In genomic region chr3:192516850-192517249, GRCh38 we compare ENCODE assay signal across 21 cellular contexts.
"Had no signal": no experiment of that assay in that cellular context is flagged by ENCODE, and none has a peak within 500 bp of the region (broad histone marks: within the 10 kb centered on the region; RNA-seq: fewer than 3 reads in every experiment).

No MANE protein-coding gene starts in this region.

- DNase-seq: activated CD4-positive, alpha-beta memory T cell treated with anti-CD3 and anti-CD28 coated beads, Interleukin-2, amount 10 ng/mL, durations not matched to agents 7 days and 5 days; activated CD4-positive, alpha-beta T cell treated with anti-CD3 and anti-CD28 coated beads for 36 hours; activated CD4-positive, alpha-beta T cell treated with anti-CD3 and anti-CD28 coated beads, Interleukin-2, amount 50 U/mL, for 1 hour; activated gamma-delta T cell treated with Interleukin-2 at 50 U/mL for 16 hours; activated naive CD4-positive, alpha-beta T cell treated with anti-CD3 and anti-CD28 coated beads, Interleukin-2, amount 10 ng/mL, durations not matched to agents 7 days and 5 days; activated naive CD8-positive, alpha-beta T cell treated with anti-CD3 and anti-CD28 coated beads for 36 hours; activated T-cell treated with anti-CD3 and anti-CD28 coated beads for 4 hours; activated T-cell treated with anti-CD3 and anti-CD28 coated beads, Interleukin-2, amount 50 U/mL, for 72 hours; caudate nucleus; MG63; MV-4-11; NCI-H1092 treated with DMSO at 0.1 percent for 48 hours; NCI-H1436; NCI-H187; NCI-H446 treated with DMSO at 0.1 percent for 48 hours; NCI-H524 treated with DMSO at 0.1 percent for 48 hours; NCI-H748 treated with DMSO at 0.1 percent for 48 hours; SJCRH30; SK-N-SH; T-helper 1 cell had no signal

- H3K4me1 ChIP-seq: SJCRH30 had no signal

- H3K36me3 ChIP-seq: MG63, SJCRH30 had no signal

- H3K9me3 ChIP-seq: MG63, SJCRH30, SK-N-SH had no signal

- H3K27ac ChIP-seq: SJCRH30, VCaP had no signal

- H3K27me3 ChIP-seq: SJCRH30 had no signal

- H3K4me3 ChIP-seq: MG63, SJCRH30 had no signal

- ATAC-seq: activated CD4-positive, alpha-beta T cell treated with anti-CD3 and anti-CD28 coated beads for 36 hours; activated T-cell treated with anti-CD3 and anti-CD28 coated beads, Interleukin-2, amount 50 U/mL, for 72 hours had no signal
